1 cellular context compared by ENCODE assay signal in the genomic region with DNA sequence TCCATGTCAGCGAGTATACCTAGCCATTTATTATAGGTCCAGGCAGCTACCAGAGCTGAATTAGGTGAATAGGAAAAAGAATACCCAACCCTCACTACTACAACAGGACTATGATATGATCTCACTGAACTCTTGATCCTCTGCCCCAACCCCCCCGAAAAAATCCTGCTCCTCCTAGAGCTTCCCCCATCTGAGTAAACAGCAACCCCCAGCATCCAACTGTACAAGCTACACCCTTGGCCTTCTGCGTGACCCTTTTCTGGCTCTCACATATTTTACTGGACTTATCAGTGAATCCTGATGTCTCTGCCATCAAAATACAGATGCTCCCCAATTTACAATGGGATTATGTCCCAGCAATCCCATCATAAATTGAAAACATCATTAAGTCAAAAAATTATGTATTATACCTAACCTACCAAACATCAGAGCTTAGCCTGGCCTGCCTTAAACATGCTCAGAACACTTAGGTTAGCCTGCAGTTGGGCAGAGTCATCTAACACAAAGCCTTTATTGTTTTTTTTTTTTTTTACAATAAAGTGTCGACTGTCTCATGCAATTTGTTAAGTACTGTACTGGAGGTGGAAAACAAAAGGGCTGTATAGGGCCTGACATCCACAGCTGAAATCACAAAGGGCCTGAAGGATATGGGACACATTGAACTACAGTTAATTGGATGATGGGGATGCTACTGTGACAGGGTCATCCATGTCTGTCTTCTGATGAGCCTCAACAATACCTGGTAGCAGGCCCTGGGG.
TF ChIP-seq lines count a peak whose summit lies in the region.

No MANE protein-coding gene starts in this region.

TF ChIP-seq in HepG2, 621 proteins besides CTCF, POLR2A, EP300 and RAD21 (continued from another document and continues in another):
- TF ChIP-seq, protein P1, sequence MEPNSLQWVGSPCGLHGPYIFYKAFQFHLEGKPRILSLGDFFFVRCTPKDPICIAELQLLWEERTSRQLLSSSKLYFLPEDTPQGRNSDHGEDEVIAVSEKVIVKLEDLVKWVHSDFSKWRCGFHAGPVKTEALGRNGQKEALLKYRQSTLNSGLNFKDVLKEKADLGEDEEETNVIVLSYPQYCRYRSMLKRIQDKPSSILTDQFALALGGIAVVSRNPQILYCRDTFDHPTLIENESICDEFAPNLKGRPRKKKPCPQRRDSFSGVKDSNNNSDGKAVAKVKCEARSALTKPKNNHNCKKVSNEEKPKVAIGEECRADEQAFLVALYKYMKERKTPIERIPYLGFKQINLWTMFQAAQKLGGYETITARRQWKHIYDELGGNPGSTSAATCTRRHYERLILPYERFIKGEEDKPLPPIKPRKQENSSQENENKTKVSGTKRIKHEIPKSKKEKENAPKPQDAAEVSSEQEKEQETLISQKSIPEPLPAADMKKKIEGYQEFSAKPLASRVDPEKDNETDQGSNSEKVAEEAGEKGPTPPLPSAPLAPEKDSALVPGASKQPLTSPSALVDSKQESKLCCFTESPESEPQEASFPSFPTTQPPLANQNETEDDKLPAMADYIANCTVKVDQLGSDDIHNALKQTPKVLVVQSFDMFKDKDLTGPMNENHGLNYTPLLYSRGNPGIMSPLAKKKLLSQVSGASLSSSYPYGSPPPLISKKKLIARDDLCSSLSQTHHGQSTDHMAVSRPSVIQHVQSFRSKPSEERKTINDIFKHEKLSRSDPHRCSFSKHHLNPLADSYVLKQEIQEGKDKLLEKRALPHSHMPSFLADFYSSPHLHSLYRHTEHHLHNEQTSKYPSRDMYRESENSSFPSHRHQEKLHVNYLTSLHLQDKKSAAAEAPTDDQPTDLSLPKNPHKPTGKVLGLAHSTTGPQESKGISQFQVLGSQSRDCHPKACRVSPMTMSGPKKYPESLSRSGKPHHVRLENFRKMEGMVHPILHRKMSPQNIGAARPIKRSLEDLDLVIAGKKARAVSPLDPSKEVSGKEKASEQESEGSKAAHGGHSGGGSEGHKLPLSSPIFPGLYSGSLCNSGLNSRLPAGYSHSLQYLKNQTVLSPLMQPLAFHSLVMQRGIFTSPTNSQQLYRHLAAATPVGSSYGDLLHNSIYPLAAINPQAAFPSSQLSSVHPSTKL (CRISPR knock-in tag; IDR thresholded peaks at IDR 0.05), result peak; percentile 71
- TF ChIP-seq ASH2L (IDR thresholded peaks at IDR 0.05; ENCODE audit: insufficient read length, low read depth, low read length), result peak; percentile 24
- TF ChIP-seq, protein P2, sequence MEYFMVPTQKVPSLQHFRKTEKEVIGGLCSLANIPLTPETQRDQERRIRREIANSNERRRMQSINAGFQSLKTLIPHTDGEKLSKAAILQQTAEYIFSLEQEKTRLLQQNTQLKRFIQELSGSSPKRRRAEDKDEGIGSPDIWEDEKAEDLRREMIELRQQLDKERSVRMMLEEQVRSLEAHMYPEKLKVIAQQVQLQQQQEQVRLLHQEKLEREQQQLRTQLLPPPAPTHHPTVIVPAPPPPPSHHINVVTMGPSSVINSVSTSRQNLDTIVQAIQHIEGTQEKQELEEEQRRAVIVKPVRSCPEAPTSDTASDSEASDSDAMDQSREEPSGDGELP (IDR thresholded peaks at IDR 0.05; ENCODE audit: borderline replicate concordance, low read depth), result peak; percentile 11; the same call in 1 of the 2 replicates
- TF ChIP-seq XRCC5 (optimal IDR thresholded peaks at IDR 0.05; ENCODE audit: low read length), result peak; percentile 17
- peak; percentile 61 for TF ChIP-seq HNF4A (CRISPR knock-in tag; IDR thresholded peaks at IDR 0.05)
- peak; percentile 35; the same call in 1 of the 2 replicates for TF ChIP-seq HNF4G (IDR thresholded peaks at IDR 0.05; ENCODE audit: borderline replicate concordance, low read depth, low read length)
- TF ChIP-seq HNF4G (CRISPR knock-in tag; IDR thresholded peaks at IDR 0.05; ENCODE audit: borderline replicate concordance, low read depth), result no peak
- TF ChIP-seq, protein P3, sequence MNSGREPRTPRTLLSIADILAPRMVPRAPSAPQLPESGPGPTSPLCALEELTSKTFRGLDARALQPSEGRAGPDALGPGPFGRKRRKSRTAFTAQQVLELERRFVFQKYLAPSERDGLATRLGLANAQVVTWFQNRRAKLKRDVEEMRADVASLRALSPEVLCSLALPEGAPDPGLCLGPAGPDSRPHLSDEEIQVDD (CRISPR knock-in tag; IDR thresholded peaks at IDR 0.05; ENCODE audit: borderline replicate concordance), result no peak
- no peak for TF ChIP-seq SMAD9 (CRISPR knock-in tag; IDR thresholded peaks at IDR 0.05)
- TF ChIP-seq FOXA3 (CRISPR knock-in tag; IDR thresholded peaks at IDR 0.05), result peak; percentile 74
- no peak for TF ChIP-seq THYN1 (CRISPR knock-in tag; IDR thresholded peaks at IDR 0.05; ENCODE audit: borderline replicate concordance, low read depth)
- TF ChIP-seq SRF (IDR thresholded peaks at IDR 0.05; ENCODE audit: low read depth, low read length), result no peak
- TF ChIP-seq, protein P4, sequence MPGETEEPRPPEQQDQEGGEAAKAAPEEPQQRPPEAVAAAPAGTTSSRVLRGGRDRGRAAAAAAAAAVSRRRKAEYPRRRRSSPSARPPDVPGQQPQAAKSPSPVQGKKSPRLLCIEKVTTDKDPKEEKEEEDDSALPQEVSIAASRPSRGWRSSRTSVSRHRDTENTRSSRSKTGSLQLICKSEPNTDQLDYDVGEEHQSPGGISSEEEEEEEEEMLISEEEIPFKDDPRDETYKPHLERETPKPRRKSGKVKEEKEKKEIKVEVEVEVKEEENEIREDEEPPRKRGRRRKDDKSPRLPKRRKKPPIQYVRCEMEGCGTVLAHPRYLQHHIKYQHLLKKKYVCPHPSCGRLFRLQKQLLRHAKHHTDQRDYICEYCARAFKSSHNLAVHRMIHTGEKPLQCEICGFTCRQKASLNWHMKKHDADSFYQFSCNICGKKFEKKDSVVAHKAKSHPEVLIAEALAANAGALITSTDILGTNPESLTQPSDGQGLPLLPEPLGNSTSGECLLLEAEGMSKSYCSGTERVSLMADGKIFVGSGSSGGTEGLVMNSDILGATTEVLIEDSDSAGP (CRISPR knock-in tag; IDR thresholded peaks at IDR 0.05; ENCODE audit: borderline replicate concordance), result no peak
- TF ChIP-seq, protein P5, sequence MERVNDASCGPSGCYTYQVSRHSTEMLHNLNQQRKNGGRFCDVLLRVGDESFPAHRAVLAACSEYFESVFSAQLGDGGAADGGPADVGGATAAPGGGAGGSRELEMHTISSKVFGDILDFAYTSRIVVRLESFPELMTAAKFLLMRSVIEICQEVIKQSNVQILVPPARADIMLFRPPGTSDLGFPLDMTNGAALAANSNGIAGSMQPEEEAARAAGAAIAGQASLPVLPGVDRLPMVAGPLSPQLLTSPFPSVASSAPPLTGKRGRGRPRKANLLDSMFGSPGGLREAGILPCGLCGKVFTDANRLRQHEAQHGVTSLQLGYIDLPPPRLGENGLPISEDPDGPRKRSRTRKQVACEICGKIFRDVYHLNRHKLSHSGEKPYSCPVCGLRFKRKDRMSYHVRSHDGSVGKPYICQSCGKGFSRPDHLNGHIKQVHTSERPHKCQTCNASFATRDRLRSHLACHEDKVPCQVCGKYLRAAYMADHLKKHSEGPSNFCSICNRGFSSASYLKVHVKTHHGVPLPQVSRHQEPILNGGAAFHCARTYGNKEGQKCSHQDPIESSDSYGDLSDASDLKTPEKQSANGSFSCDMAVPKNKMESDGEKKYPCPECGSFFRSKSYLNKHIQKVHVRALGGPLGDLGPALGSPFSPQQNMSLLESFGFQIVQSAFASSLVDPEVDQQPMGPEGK (CRISPR knock-in tag; IDR thresholded peaks at IDR 0.05), result peak; percentile 81
- TF ChIP-seq HNRNPLL (IDR thresholded peaks at IDR 0.05; ENCODE audit: low read depth, low read length, poor library complexity, severe bottlenecking), result no peak
- TF ChIP-seq ZNF567 (CRISPR knock-in tag; IDR thresholded peaks at IDR 0.05; ENCODE audit: borderline replicate concordance), result no peak
- TF ChIP-seq CREM (IDR thresholded peaks at IDR 0.05), result peak; percentile 29; the same call in 1 of the 2 replicates
- no peak for TF ChIP-seq CREM (CRISPR knock-in tag; IDR thresholded peaks at IDR 0.05)
- TF ChIP-seq, protein P6, sequence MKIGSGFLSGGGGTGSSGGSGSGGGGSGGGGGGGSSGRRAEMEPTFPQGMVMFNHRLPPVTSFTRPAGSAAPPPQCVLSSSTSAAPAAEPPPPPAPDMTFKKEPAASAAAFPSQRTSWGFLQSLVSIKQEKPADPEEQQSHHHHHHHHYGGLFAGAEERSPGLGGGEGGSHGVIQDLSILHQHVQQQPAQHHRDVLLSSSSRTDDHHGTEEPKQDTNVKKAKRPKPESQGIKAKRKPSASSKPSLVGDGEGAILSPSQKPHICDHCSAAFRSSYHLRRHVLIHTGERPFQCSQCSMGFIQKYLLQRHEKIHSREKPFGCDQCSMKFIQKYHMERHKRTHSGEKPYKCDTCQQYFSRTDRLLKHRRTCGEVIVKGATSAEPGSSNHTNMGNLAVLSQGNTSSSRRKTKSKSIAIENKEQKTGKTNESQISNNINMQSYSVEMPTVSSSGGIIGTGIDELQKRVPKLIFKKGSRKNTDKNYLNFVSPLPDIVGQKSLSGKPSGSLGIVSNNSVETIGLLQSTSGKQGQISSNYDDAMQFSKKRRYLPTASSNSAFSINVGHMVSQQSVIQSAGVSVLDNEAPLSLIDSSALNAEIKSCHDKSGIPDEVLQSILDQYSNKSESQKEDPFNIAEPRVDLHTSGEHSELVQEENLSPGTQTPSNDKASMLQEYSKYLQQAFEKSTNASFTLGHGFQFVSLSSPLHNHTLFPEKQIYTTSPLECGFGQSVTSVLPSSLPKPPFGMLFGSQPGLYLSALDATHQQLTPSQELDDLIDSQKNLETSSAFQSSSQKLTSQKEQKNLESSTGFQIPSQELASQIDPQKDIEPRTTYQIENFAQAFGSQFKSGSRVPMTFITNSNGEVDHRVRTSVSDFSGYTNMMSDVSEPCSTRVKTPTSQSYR (CRISPR knock-in tag; IDR thresholded peaks at IDR 0.05; ENCODE audit: borderline replicate concordance), result peak; percentile 93
- peak; percentile 77 for TF ChIP-seq NR2F6 (IDR thresholded peaks at IDR 0.05)
- peak; percentile 64; the same call in 1 of the 2 replicates for TF ChIP-seq NR2F6 (CRISPR knock-in tag; IDR thresholded peaks at IDR 0.05)
- TF ChIP-seq RARA (CRISPR knock-in tag; IDR thresholded peaks at IDR 0.05), result peak; percentile 75
- TF ChIP-seq, protein P7, sequence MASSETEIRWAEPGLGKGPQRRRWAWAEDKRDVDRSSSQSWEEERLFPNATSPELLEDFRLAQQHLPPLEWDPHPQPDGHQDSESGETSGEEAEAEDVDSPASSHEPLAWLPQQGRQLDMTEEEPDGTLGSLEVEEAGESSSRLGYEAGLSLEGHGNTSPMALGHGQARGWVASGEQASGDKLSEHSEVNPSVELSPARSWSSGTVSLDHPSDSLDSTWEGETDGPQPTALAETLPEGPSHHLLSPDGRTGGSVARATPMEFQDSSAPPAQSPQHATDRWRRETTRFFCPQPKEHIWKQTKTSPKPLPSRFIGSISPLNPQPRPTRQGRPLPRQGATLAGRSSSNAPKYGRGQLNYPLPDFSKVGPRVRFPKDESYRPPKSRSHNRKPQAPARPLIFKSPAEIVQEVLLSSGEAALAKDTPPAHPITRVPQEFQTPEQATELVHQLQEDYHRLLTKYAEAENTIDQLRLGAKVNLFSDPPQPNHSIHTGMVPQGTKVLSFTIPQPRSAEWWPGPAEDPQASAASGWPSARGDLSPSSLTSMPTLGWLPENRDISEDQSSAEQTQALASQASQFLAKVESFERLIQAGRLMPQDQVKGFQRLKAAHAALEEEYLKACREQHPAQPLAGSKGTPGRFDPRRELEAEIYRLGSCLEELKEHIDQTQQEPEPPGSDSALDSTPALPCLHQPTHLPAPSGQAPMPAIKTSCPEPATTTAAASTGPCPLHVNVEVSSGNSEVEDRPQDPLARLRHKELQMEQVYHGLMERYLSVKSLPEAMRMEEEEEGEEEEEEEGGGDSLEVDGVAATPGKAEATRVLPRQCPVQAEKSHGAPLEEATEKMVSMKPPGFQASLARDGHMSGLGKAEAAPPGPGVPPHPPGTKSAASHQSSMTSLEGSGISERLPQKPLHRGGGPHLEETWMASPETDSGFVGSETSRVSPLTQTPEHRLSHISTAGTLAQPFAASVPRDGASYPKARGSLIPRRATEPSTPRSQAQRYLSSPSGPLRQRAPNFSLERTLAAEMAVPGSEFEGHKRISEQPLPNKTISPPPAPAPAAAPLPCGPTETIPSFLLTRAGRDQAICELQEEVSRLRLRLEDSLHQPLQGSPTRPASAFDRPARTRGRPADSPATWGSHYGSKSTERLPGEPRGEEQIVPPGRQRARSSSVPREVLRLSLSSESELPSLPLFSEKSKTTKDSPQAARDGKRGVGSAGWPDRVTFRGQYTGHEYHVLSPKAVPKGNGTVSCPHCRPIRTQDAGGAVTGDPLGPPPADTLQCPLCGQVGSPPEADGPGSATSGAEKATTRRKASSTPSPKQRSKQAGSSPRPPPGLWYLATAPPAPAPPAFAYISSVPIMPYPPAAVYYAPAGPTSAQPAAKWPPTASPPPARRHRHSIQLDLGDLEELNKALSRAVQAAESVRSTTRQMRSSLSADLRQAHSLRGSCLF (CRISPR knock-in tag; IDR thresholded peaks at IDR 0.05; ENCODE audit: borderline replicate concordance), result no peak
- TF ChIP-seq NFKB2 (CRISPR knock-in tag; IDR thresholded peaks at IDR 0.05; ENCODE audit: borderline replicate concordance), result no peak
- TF ChIP-seq MAZ (IDR thresholded peaks at IDR 0.05; ENCODE audit: borderline replicate concordance, low read depth, low read length), result 0 out of 2 replicates have a peak, but pooled peaks have one; percentile 30
- no peak for TF ChIP-seq MAZ (CRISPR knock-in tag; IDR thresholded peaks at IDR 0.05; ENCODE audit: low read depth)
- TF ChIP-seq, protein P8, sequence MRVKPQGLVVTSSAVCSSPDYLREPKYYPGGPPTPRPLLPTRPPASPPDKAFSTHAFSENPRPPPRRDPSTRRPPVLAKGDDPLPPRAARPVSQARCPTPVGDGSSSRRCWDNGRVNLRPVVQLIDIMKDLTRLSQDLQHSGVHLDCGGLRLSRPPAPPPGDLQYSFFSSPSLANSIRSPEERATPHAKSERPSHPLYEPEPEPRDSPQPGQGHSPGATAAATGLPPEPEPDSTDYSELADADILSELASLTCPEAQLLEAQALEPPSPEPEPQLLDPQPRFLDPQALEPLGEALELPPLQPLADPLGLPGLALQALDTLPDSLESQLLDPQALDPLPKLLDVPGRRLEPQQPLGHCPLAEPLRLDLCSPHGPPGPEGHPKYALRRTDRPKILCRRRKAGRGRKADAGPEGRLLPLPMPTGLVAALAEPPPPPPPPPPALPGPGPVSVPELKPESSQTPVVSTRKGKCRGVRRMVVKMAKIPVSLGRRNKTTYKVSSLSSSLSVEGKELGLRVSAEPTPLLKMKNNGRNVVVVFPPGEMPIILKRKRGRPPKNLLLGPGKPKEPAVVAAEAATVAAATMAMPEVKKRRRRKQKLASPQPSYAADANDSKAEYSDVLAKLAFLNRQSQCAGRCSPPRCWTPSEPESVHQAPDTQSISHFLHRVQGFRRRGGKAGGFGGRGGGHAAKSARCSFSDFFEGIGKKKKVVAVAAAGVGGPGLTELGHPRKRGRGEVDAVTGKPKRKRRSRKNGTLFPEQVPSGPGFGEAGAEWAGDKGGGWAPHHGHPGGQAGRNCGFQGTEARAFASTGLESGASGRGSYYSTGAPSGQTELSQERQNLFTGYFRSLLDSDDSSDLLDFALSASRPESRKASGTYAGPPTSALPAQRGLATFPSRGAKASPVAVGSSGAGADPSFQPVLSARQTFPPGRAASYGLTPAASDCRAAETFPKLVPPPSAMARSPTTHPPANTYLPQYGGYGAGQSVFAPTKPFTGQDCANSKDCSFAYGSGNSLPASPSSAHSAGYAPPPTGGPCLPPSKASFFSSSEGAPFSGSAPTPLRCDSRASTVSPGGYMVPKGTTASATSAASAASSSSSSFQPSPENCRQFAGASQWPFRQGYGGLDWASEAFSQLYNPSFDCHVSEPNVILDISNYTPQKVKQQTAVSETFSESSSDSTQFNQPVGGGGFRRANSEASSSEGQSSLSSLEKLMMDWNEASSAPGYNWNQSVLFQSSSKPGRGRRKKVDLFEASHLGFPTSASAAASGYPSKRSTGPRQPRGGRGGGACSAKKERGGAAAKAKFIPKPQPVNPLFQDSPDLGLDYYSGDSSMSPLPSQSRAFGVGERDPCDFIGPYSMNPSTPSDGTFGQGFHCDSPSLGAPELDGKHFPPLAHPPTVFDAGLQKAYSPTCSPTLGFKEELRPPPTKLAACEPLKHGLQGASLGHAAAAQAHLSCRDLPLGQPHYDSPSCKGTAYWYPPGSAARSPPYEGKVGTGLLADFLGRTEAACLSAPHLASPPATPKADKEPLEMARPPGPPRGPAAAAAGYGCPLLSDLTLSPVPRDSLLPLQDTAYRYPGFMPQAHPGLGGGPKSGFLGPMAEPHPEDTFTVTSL (CRISPR knock-in tag; IDR thresholded peaks at IDR 0.05; ENCODE audit: borderline replicate concordance), result peak; percentile 27; the same call in 1 of the 2 replicates
